Comparison of ENCODE assay signal across 1 cellular context in the genomic region with DNA sequence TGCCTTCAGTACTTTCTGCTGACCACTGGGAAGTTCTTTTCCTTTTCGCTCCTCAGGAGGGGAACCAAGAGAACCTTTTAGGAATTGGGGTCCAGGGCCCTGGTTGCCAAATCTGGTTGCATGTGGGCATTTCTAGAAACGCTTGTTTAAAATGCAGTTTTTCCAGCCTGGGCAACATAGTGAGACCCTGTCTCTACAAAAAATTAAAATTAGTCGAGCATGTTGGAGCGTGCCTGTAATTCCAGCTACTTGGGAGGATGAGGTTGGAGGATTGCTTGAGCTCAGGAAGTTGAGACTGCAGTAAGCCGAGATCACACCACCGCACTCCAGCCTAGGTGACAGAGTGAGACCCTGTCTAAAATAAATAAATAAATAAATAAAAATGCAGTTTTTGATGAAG.
TF ChIP-seq lines count a peak whose summit lies in the region.

No MANE protein-coding gene starts in this region.

TF ChIP-seq in liver, 16 proteins besides CTCF, POLR2A, EP300 and RAD21 (continued from another document):
- TF ChIP-seq ZBTB33 (IDR thresholded peaks at IDR 0.05) (no peak), SP1 (IDR thresholded peaks at IDR 0.05) (no peak), YY1 (IDR thresholded peaks at IDR 0.05) (no peak), FOXA2 (IDR thresholded peaks at IDR 0.05) (no peak), HNF4A (conservative IDR thresholded peaks at IDR 0.05) (no peak)
